Comparison of ENCODE assay signal across 1 cellular context in the genomic region with DNA sequence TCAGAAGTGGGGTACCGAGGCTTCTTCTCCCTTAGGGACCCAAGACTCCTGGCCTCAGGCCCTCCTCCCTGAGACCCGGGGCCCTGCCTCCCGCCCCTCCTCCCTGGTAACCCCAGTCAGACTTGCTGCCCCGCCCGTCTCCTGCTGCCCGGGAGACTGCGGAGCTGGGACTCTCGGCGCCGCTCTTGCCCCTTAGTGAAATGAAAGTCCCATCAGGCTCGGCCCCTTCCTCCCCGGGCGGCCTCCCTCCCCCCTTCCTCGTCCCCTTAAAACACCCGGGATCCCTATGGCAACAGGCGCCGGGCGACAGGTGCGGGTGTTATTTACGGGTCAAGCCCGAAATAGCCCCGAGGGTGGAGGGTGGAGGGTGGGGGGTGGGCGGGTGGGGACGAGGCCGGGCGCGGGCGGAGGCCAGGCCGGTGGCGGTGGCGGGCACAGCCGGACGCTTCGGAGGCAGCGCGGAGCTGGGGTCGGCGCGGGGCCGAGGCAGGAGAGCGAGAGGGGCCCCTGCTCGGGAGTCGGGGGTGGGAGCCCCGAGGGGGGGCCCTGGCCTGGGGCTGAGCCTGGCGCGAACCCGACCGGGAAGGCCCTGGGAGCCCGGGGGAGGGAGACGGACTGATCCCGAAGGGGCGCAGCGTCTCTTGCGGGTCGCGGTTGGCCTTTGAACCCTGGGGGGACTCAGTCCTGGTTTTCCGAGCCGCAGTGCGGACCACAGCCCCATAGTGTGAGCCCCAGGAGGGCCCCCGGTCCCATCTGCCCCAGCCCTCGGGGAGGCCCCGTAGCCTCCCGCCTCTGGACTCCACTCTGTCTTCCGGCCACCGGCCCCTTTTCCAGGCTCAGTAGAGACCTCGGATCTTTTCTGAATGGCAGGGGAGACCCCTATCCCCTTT.
TF ChIP-seq lines count a peak whose summit lies in the region.

A gene with protein sequence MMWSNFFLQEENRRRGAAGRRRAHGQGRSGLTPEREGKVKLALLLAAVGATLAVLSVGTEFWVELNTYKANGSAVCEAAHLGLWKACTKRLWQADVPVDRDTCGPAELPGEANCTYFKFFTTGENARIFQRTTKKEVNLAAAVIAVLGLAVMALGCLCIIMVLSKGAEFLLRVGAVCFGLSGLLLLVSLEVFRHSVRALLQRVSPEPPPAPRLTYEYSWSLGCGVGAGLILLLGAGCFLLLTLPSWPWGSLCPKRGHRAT (plus strand): TSS at position 414 of the 890 bp plus-strand sequence. CDS start 1,241 bp downstream, outside the sequence.

TF ChIP-seq in SK-N-SH, 30 proteins besides CTCF, POLR2A, EP300 and RAD21 (continued from another document):
- TF ChIP-seq, protein P1, sequence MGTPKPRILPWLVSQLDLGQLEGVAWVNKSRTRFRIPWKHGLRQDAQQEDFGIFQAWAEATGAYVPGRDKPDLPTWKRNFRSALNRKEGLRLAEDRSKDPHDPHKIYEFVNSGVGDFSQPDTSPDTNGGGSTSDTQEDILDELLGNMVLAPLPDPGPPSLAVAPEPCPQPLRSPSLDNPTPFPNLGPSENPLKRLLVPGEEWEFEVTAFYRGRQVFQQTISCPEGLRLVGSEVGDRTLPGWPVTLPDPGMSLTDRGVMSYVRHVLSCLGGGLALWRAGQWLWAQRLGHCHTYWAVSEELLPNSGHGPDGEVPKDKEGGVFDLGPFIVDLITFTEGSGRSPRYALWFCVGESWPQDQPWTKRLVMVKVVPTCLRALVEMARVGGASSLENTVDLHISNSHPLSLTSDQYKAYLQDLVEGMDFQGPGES (IDR thresholded peaks at IDR 0.05; ENCODE audit: low read depth, low read length): no peak
- TF ChIP-seq, protein P2, sequence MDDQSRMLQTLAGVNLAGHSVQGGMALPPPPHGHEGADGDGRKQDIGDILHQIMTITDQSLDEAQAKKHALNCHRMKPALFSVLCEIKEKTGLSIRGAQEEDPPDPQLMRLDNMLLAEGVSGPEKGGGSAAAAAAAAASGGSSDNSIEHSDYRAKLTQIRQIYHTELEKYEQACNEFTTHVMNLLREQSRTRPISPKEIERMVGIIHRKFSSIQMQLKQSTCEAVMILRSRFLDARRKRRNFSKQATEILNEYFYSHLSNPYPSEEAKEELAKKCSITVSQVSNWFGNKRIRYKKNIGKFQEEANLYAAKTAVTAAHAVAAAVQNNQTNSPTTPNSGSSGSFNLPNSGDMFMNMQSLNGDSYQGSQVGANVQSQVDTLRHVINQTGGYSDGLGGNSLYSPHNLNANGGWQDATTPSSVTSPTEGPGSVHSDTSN (IDR thresholded peaks at IDR 0.05): no peak
- no peak for TF ChIP-seq FOXJ3 (CRISPR knock-in tag; IDR thresholded peaks at IDR 0.05)
- no peak for TF ChIP-seq MXI1 (IDR thresholded peaks at IDR 0.05; ENCODE audit: low read depth, low read length)
